In genomic region chr1:85321237-85321964, GRCh38 we compare ENCODE assay signal across 10 cellular contexts. TPM values are rescaled to one million over a fixed set of nuclear protein-coding genes. Genes with fewer than 3 reads are reported as not detected.
DNase-seq lines count a peak whose midpoint lies in the region; ATAC-seq lines count a peak whose summit lies in the region.
"Had no signal": no experiment of that assay in that cellular context is flagged by ENCODE, and none has a peak within 500 bp of the region (broad histone marks: within the 10 kb centered on the region; RNA-seq: fewer than 3 reads in every experiment).

No MANE protein-coding gene starts in this region.

- H3K27ac Mint-ChIP-seq in T-helper 2 cell treated with Interferon-gamma antibody and Interleukin-4, amounts not matched to agents 5 μg/mL and 100 μg/mL, for 36 hours: no peak overlapping the region
- H3K27ac Mint-ChIP-seq: endodermal cell, nephron had no signal

- H3K27ac ChIP-seq in mesodermal cell (ENCODE audit: low read depth, low read length, severe bottlenecking): peak overlapping the region; percentile 90

- DNase-seq in T-helper 2 cell treated with Interferon-gamma antibody and Interleukin-4, amounts not matched to agents 5 μg/mL and 100 μg/mL, for 36 hours (ENCODE audit: low spot score): peak; percentile 68
- DNase-seq in NCI-H1092 treated with DMSO at 0.1 percent for 48 hours (lab: John Stamatoyannopoulos, UW) (no peak), NCI-H1694 (lab: John Stamatoyannopoulos, UW) (no peak), NCI-H146 (lab: John Stamatoyannopoulos, UW) (no peak)
- DNase-seq: endodermal cell had no signal

- H3K9me3 ChIP-seq in mesodermal cell (ENCODE audit: control insufficient read depth, low read length): no peaks in the 10 kb centered on the region

- H3K27me3 Mint-ChIP-seq in T-helper 2 cell treated with Interferon-gamma antibody and Interleukin-4, amounts not matched to agents 5 μg/mL and 100 μg/mL, for 36 hours (ENCODE audit: low read depth): peaks cover 55% of the 10 kb centered on the region

- no peaks in the 10 kb centered on the region for H3K36me3 Mint-ChIP-seq in T-helper 2 cell treated with Interferon-gamma antibody and Interleukin-4, amounts not matched to agents 5 μg/mL and 100 μg/mL, for 36 hours (ENCODE audit: low read depth)

- WGBS in mesodermal cell (ENCODE audit: insufficient coverage in 2 of 2), 2 experiments: 94 to 97% methylated on average over 3 to 5 of the region's 7 CpGs

- peaks cover 44% of the 10 kb centered on the region for H3K36me3 ChIP-seq in mesodermal cell (ENCODE audit: control insufficient read depth, insufficient read depth, low read length)

- ATAC-seq in GM18868 (IDR thresholded peaks at IDR 0.05; ENCODE audit: unreplicated experiment) (peak; percentile 78), HG02885 (IDR thresholded peaks at IDR 0.05; ENCODE audit: poor library complexity, unreplicated experiment) (peak; percentile 70), HG03439 (IDR thresholded peaks at IDR 0.05; ENCODE audit: unreplicated experiment) (no peak)

- H3K9me3 Mint-ChIP-seq in T-helper 2 cell treated with Interferon-gamma antibody and Interleukin-4, amounts not matched to agents 5 μg/mL and 100 μg/mL, for 36 hours: no peaks in the 10 kb centered on the region
- H3K9me3 Mint-ChIP-seq: endodermal cell, nephron had no signal

- peaks cover 6% of the 10 kb centered on the region for H3K4me1 Mint-ChIP-seq in T-helper 2 cell treated with Interferon-gamma antibody and Interleukin-4, amounts not matched to agents 5 μg/mL and 100 μg/mL, for 36 hours (ENCODE audit: low read depth)

- peaks cover 45% of the 10 kb centered on the region for H3K4me1 ChIP-seq in mesodermal cell (ENCODE audit: control insufficient read depth, insufficient read depth, low read length, poor library complexity, severe bottlenecking)

- no peak overlapping the region for H3K4me3 Mint-ChIP-seq in T-helper 2 cell treated with Interferon-gamma antibody and Interleukin-4, amounts not matched to agents 5 μg/mL and 100 μg/mL, for 36 hours
- H3K4me3 Mint-ChIP-seq: endodermal cell, nephron had no signal

- H3K4me3 ChIP-seq in mesodermal cell (ENCODE audit: extremely low read depth, insufficient read depth, low read length, poor library complexity, severe bottlenecking): no peak overlapping the region

RNA-seq across cellular contexts. Expression of gene BCL10, which starts 45.0 kb away (rescaled TPM):
- polyA plus RNA-seq in mesodermal cell (2013, experiment 1 of 2): 21.2 TPM
- 22.0 TPM for polyA plus RNA-seq in mesodermal cell (2013, experiment 2 of 2)
